Comparison of ENCODE assay signal across 17 cellular contexts in genomic region chr4:129738175-129738574, GRCh38.
DNase-seq lines count a peak whose midpoint lies in the region; ATAC-seq and TF ChIP-seq lines count a peak whose summit lies in the region.
"Had no signal": no experiment of that assay in that cellular context is flagged by ENCODE, and none has a peak within 500 bp of the region (broad histone marks: within the 10 kb centered on the region; RNA-seq: fewer than 3 reads in every experiment).

No MANE protein-coding gene starts in this region.

- TF ChIP-seq CTCF in MM.1S (IDR thresholded peaks at IDR 0.05; ENCODE audit: low read length) (no peak), PC-9 (conservative IDR thresholded peaks at IDR 0.05) (no peak)

- no peaks in the 10 kb centered on the region for H3F3A ChIP-seq in MM.1S (ENCODE audit: insufficient read depth, low read length)
- no peaks in the 10 kb centered on the region for H3F3A ChIP-seq in PC-9 (ENCODE audit: insufficient read depth, low read depth)

- no peaks in the 10 kb centered on the region for H4K20me1 ChIP-seq in MM.1S (ENCODE audit: insufficient read depth, low read length)
- no peaks in the 10 kb centered on the region for H4K20me1 ChIP-seq in PC-9 (ENCODE audit: insufficient read depth)

- H3K27me3 ChIP-seq in MM.1S (replicated peaks; ENCODE audit: insufficient read depth, low read length) (no peaks in the 10 kb centered on the region), PC-9 (ENCODE audit: insufficient read depth, low read depth) (no peaks in the 10 kb centered on the region)

- H3K9me3 ChIP-seq in MM.1S (replicated peaks; ENCODE audit: insufficient read depth, low read length) (no peaks in the 10 kb centered on the region), PC-9 (ENCODE audit: insufficient read depth, low read depth) (no peaks in the 10 kb centered on the region)

- H3K9me2 ChIP-seq in MM.1S (replicated peaks; ENCODE audit: insufficient read depth, low read length) = no peaks in the 10 kb centered on the region
- H3K9me2 ChIP-seq in PC-9 (ENCODE audit: insufficient read depth) = no peaks in the 10 kb centered on the region

- peak; percentile 44 for ATAC-seq in GM18502 (IDR thresholded peaks at IDR 0.05; ENCODE audit: poor library complexity, unreplicated experiment)
- ATAC-seq in HG02623 (IDR thresholded peaks at IDR 0.05; ENCODE audit: unreplicated experiment) = peak; percentile 40
- ATAC-seq: T-helper 17 cell had no signal

- H3K36me3 ChIP-seq in MM.1S (replicated peaks; ENCODE audit: insufficient read depth, low read length) (no peaks in the 10 kb centered on the region), PC-9 (ENCODE audit: low read depth) (no peaks in the 10 kb centered on the region)

- no TSS peak for BruUV-seq in PC-9 (replicated peaks; lab: Mats Ljungman, UMichigan)

- H2AFZ ChIP-seq in MM.1S (ENCODE audit: low read length) (peak overlapping the region; percentile 79), PC-9 (no peak overlapping the region)

- CTCF ChIA-PET in PC-9 (lab: Charles Lee) = no interaction called here

- H3K4me2 ChIP-seq in MM.1S (ENCODE audit: low read depth, low read length) (peak overlapping the region; percentile 44; the same call in 1 of the 2 replicates), PC-9 (no peak overlapping the region)

- no peaks in the 10 kb centered on the region for H3K79me2 ChIP-seq in MM.1S (ENCODE audit: low read length)
- no peaks in the 10 kb centered on the region for H3K79me2 ChIP-seq in PC-9 (ENCODE audit: low read depth)

- H3K4me3 ChIP-seq in MM.1S (ENCODE audit: low read length) (no peak overlapping the region), PC-9 (no peak overlapping the region)

- DNase-seq in MM.1S = peak; percentile 76
- DNase-seq in activated CD4-positive, alpha-beta T cell treated with anti-CD3 and anti-CD28 coated beads for 4 hours = no peak
- no peak for DNase-seq in PC-9
- DNase-seq in GM03348 (ENCODE audit: low spot score) = no peak
- no peak for DNase-seq in NCI-H345 (lab: John Stamatoyannopoulos, UW)
- DNase-seq: AML-193, H9, NCI-H1092 treated with DMSO at 0.1 percent for 48 hours, NCI-H2029 treated with DMSO at 0.1 percent for 48 hours, NCI-H226, NCI-H524, NCI-H774, Right ventricle myocardium superior, SW 1271, T-helper 17 cell had no signal

- no peak overlapping the region for H3K9ac ChIP-seq in MM.1S (ENCODE audit: low read length)

- peaks cover 7% of the 10 kb centered on the region; the same call in 1 of the 2 replicates for H3K4me1 ChIP-seq in MM.1S (ENCODE audit: low read length)
- no peaks in the 10 kb centered on the region for H3K4me1 ChIP-seq in PC-9 (replicated peaks; ENCODE audit: insufficient read depth)

- POLR2A ChIA-PET in PC-9 (lab: Charles Lee; ENCODE audit: unreplicated experiment) = no interaction called here

- intact Hi-C loops in PC-9 (cut with micrococcal nuclease; ENCODE audit: unreplicated experiment) = no loop called here

- H3K27ac ChIP-seq in MM.1S (ENCODE audit: low read length) (no peak overlapping the region), PC-9 (no peak overlapping the region)
